In genomic region chr2:33406622-33407021, GRCh38 we compare ENCODE assay signal across 22 cellular contexts.
"Had no signal": no experiment of that assay in that cellular context is flagged by ENCODE, and none has a peak within 500 bp of the region (broad histone marks: within the 10 kb centered on the region; RNA-seq: fewer than 3 reads in every experiment).

No MANE protein-coding gene starts in this region.

- H3K4me3 ChIP-seq: coronary artery, left ventricle myocardium inferior, mucosa of descending colon, thyroid gland had no signal

- DNase-seq: activated B cell treated with CpG ODN at 0.5 μM for 24 hours; activated CD4-positive, alpha-beta memory T cell treated with anti-CD3 and anti-CD28 coated beads for 36 hours; activated CD4-positive, alpha-beta T cell treated with anti-CD3 and anti-CD28 coated beads for 4 hours; activated CD8-positive, alpha-beta memory T cell treated with anti-CD3 and anti-CD28 coated beads, Interleukin-2, amount 10 ng/mL, durations not matched to agents 7 days and 5 days; activated naive CD4-positive, alpha-beta T cell; activated naive CD8-positive, alpha-beta T cell treated with anti-CD3 and anti-CD28 coated beads, Interleukin-2, amount 10 ng/mL, durations not matched to agents 7 days and 5 days; activated T-cell treated with anti-CD3 and anti-CD28 coated beads, Interleukin-2, amount 50 U/mL, for 1 hour; amygdala; brain microvascular endothelial cell; erythroblast; islet precursor cell; left ventricle myocardium inferior; mucosa of descending colon; natural killer cell; retina; stimulated activated CD4-positive, alpha-beta T cell treated with anti-CD3 and anti-CD28 coated beads, Interleukin-12 subunit alpha, Interleukin-12 subunit beta, amount 100 ng/mL, for 4 hours; stimulated activated CD4-positive, alpha-beta T cell treated with anti-CD3 and anti-CD28 coated beads, Interleukin-1b, Interleukin-23, amount 100 ng/mL, for 48 hours; stimulated activated CD8-positive, alpha-beta memory T cell treated with anti-CD3 and anti-CD28 coated beads, Interleukin-4, amount 100 ng/mL, for 48 hours; stimulated activated naive CD4-positive, alpha-beta T cell treated with Interleukin-2 at 50 U/mL for 16 hours; thyroid gland had no signal

- ATAC-seq: activated CD8-positive, alpha-beta memory T cell treated with anti-CD3 and anti-CD28 coated beads, Interleukin-2, amount 10 ng/mL, durations not matched to agents 7 days and 5 days; activated T-helper 17 cell treated with anti-CD3 and anti-CD28 coated beads, Interleukin-2, amount 50 U/mL, for 72 hours; mucosa of descending colon; natural killer cell had no signal
